Comparison of ENCODE assay signal across 1 cellular context in the genomic region with DNA sequence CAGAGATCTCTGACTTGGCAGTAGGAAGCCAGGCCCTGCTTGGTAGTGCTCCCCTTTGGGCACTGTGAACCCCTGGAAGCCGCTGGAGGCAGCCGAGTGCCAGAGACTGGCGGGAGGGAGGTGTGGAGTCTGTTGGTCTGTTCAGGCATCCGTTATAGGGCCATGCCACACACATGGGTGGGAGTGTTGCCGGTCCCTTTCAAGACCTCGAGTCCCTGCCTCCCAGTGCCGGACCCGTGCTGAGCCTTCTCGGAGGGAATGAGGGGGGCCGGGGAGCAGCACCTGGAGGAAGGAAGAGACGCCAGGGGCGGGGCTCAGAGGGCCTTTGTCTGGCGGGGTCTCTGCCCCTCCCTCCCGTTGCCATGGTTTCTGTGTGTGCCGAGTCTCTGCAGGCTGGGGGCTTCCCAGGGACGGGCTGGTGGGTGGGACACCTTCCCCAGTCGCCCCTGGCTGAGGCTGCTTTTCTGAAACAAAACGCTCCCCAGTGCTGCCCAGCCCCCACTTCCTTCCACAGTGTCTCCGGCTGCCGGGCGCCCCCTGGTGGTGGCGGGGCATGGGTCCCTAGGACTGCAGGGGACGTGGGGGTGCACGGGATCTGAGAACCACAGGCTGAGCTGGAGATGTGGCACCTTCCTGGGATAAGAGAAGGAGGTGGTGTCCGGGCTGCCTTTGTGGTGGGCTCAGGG.
TF ChIP-seq lines count a peak whose summit lies in the region.

No MANE protein-coding gene starts in this region.

TF ChIP-seq in K562, 482 proteins besides CTCF, POLR2A, EP300 and RAD21 (continued from another document and continues in another):
- TF ChIP-seq, protein P1, sequence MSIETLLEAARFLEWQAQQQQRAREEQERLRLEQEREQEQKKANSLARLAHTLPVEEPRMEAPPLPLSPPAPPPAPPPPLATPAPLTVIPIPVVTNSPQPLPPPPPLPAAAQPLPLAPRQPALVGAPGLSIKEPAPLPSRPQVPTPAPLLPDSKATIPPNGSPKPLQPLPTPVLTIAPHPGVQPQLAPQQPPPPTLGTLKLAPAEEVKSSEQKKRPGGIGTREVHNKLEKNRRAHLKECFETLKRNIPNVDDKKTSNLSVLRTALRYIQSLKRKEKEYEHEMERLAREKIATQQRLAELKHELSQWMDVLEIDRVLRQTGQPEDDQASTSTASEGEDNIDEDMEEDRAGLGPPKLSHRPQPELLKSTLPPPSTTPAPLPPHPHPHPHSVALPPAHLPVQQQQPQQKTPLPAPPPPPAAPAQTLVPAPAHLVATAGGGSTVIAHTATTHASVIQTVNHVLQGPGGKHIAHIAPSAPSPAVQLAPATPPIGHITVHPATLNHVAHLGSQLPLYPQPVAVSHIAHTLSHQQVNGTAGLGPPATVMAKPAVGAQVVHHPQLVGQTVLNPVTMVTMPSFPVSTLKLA (conservative IDR thresholded peaks at IDR 0.05) = peak; percentile 46 to 62; a peak in 2 of 4 replicates
- TF ChIP-seq RBFOX2 (IDR thresholded peaks at IDR 0.05; ENCODE audit: low read depth, low read length) = peak; percentile 72
- TF ChIP-seq FIP1L1 (IDR thresholded peaks at IDR 0.05; ENCODE audit: low read depth, low read length, poor library complexity, severe bottlenecking) = peak; percentile 57
- TF ChIP-seq DDX20 (tag; IDR thresholded peaks at IDR 0.05; ENCODE audit: low read depth) = no peak
- no peak for TF ChIP-seq KLF13 (tag; IDR thresholded peaks at IDR 0.05; ENCODE audit: borderline replicate concordance, low read depth)
- TF ChIP-seq, protein P2, sequence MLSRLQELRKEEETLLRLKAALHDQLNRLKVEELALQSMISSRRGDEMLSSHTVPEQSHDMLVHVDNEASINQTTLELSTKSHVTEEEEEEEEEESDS (CRISPR knock-in tag; IDR thresholded peaks at IDR 0.05) = no peak
- TF ChIP-seq, protein P3, sequence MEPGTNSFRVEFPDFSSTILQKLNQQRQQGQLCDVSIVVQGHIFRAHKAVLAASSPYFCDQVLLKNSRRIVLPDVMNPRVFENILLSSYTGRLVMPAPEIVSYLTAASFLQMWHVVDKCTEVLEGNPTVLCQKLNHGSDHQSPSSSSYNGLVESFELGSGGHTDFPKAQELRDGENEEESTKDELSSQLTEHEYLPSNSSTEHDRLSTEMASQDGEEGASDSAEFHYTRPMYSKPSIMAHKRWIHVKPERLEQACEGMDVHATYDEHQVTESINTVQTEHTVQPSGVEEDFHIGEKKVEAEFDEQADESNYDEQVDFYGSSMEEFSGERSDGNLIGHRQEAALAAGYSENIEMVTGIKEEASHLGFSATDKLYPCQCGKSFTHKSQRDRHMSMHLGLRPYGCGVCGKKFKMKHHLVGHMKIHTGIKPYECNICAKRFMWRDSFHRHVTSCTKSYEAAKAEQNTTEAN (CRISPR knock-in tag; IDR thresholded peaks at IDR 0.05) = 0 out of 2 replicates have a peak, but pooled peaks have one; percentile 42
- TF ChIP-seq SMAD3 (CRISPR knock-in tag; conservative IDR thresholded peaks at IDR 0.05) = 0 out of 2 replicates have a peak, but pooled peaks have one; percentile 30
- peak; percentile 43 for TF ChIP-seq ETV1 (tag; conservative IDR thresholded peaks at IDR 0.05; ENCODE audit: low read depth)
- TF ChIP-seq, protein P4, sequence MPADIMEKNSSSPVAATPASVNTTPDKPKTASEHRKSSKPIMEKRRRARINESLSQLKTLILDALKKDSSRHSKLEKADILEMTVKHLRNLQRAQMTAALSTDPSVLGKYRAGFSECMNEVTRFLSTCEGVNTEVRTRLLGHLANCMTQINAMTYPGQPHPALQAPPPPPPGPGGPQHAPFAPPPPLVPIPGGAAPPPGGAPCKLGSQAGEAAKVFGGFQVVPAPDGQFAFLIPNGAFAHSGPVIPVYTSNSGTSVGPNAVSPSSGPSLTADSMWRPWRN (IDR thresholded peaks at IDR 0.05; ENCODE audit: low read depth) = no peak
- peak; percentile 23; the same call in 1 of the 2 replicates for TF ChIP-seq JUND (IDR thresholded peaks at IDR 0.05; ENCODE audit: borderline replicate concordance, low read depth, low read length)
- TF ChIP-seq JUND (tag; IDR thresholded peaks at IDR 0.05; ENCODE audit: borderline replicate concordance, low read depth, low read length) = no peak; the same call in 2 of the 3 replicates
- TF ChIP-seq ZNF75A (CRISPR knock-in tag; IDR thresholded peaks at IDR 0.05) = no peak
- TF ChIP-seq, protein P5, sequence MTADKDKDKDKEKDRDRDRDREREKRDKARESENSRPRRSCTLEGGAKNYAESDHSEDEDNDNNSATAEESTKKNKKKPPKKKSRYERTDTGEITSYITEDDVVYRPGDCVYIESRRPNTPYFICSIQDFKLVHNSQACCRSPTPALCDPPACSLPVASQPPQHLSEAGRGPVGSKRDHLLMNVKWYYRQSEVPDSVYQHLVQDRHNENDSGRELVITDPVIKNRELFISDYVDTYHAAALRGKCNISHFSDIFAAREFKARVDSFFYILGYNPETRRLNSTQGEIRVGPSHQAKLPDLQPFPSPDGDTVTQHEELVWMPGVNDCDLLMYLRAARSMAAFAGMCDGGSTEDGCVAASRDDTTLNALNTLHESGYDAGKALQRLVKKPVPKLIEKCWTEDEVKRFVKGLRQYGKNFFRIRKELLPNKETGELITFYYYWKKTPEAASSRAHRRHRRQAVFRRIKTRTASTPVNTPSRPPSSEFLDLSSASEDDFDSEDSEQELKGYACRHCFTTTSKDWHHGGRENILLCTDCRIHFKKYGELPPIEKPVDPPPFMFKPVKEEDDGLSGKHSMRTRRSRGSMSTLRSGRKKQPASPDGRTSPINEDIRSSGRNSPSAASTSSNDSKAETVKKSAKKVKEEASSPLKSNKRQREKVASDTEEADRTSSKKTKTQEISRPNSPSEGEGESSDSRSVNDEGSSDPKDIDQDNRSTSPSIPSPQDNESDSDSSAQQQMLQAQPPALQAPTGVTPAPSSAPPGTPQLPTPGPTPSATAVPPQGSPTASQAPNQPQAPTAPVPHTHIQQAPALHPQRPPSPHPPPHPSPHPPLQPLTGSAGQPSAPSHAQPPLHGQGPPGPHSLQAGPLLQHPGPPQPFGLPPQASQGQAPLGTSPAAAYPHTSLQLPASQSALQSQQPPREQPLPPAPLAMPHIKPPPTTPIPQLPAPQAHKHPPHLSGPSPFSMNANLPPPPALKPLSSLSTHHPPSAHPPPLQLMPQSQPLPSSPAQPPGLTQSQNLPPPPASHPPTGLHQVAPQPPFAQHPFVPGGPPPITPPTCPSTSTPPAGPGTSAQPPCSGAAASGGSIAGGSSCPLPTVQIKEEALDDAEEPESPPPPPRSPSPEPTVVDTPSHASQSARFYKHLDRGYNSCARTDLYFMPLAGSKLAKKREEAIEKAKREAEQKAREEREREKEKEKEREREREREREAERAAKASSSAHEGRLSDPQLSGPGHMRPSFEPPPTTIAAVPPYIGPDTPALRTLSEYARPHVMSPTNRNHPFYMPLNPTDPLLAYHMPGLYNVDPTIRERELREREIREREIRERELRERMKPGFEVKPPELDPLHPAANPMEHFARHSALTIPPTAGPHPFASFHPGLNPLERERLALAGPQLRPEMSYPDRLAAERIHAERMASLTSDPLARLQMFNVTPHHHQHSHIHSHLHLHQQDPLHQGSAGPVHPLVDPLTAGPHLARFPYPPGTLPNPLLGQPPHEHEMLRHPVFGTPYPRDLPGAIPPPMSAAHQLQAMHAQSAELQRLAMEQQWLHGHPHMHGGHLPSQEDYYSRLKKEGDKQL (CRISPR knock-in tag; IDR thresholded peaks at IDR 0.05; ENCODE audit: borderline replicate concordance) = no peak
- 0 out of 2 replicates have a peak, but pooled peaks have one; percentile 27 for TF ChIP-seq ETV5 (CRISPR knock-in tag; IDR thresholded peaks at IDR 0.05; ENCODE audit: low read depth)
- no peak for TF ChIP-seq HMG20A (CRISPR knock-in tag; conservative IDR thresholded peaks at IDR 0.05)
- TF ChIP-seq SPI1 (IDR thresholded peaks at IDR 0.05; ENCODE audit: borderline replicate concordance, low read depth, low read length) = peak; percentile 79
- no peak for TF ChIP-seq ZNF12 (CRISPR knock-in tag; IDR thresholded peaks at IDR 0.05)
- TF ChIP-seq, protein P6, sequence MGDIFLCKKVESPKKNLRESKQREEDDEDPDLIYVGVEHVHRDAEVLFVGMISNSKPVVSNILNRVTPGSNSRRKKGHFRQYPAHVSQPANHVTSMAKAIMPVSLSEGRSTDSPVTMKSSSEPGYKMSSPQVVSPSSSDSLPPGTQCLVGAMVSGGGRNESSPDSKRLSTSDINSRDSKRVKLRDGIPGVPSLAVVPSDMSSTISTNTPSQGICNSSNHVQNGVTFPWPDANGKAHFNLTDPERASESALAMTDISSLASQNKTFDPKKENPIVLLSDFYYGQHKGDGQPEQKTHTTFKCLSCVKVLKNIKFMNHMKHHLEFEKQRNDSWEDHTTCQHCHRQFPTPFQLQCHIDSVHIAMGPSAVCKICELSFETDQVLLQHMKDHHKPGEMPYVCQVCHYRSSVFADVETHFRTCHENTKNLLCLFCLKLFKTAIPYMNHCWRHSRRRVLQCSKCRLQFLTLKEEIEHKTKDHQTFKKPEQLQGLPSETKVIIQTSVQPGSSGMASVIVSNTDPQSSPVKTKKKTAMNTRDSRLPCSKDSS (IDR thresholded peaks at IDR 0.05; ENCODE audit: low read depth, partially characterized antibody) = no peak
- TF ChIP-seq, protein P7, sequence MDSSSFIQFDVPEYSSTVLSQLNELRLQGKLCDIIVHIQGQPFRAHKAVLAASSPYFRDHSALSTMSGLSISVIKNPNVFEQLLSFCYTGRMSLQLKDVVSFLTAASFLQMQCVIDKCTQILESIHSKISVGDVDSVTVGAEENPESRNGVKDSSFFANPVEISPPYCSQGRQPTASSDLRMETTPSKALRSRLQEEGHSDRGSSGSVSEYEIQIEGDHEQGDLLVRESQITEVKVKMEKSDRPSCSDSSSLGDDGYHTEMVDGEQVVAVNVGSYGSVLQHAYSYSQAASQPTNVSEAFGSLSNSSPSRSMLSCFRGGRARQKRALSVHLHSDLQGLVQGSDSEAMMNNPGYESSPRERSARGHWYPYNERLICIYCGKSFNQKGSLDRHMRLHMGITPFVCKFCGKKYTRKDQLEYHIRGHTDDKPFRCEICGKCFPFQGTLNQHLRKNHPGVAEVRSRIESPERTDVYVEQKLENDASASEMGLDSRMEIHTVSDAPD (CRISPR knock-in tag; IDR thresholded peaks at IDR 0.05) = no peak
- no peak for TF ChIP-seq ZFPM2 (CRISPR knock-in tag; IDR thresholded peaks at IDR 0.05)
- TF ChIP-seq CTBP1 (IDR thresholded peaks at IDR 0.05; ENCODE audit: borderline replicate concordance) = peak; percentile 39; the same call in 1 of the 2 replicates
- TF ChIP-seq ESRRA (IDR thresholded peaks at IDR 0.05; ENCODE audit: borderline replicate concordance, low read depth) = no peak
- TF ChIP-seq TEAD2 (tag; IDR thresholded peaks at IDR 0.05) = no peak
- TF ChIP-seq, protein P8, sequence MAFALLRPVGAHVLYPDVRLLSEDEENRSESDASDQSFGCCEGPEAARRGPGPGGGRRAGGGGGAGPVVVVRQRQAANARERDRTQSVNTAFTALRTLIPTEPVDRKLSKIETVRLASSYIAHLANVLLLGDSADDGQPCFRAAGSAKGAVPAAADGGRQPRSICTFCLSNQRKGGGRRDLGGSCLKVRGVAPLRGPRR (CRISPR knock-in tag; IDR thresholded peaks at IDR 0.05) = no peak
- TF ChIP-seq PHF21A (IDR thresholded peaks at IDR 0.05; ENCODE audit: borderline replicate concordance, low read depth) = 0 out of 2 replicates have a peak, but pooled peaks have one; percentile 12
- TF ChIP-seq ZNF143 (CRISPR knock-in tag; IDR thresholded peaks at IDR 0.05) = no peak
- peak; percentile 55; the same call in 1 of the 2 replicates for TF ChIP-seq SP1 (CRISPR knock-in tag; IDR thresholded peaks at IDR 0.05)
- TF ChIP-seq, protein P9, sequence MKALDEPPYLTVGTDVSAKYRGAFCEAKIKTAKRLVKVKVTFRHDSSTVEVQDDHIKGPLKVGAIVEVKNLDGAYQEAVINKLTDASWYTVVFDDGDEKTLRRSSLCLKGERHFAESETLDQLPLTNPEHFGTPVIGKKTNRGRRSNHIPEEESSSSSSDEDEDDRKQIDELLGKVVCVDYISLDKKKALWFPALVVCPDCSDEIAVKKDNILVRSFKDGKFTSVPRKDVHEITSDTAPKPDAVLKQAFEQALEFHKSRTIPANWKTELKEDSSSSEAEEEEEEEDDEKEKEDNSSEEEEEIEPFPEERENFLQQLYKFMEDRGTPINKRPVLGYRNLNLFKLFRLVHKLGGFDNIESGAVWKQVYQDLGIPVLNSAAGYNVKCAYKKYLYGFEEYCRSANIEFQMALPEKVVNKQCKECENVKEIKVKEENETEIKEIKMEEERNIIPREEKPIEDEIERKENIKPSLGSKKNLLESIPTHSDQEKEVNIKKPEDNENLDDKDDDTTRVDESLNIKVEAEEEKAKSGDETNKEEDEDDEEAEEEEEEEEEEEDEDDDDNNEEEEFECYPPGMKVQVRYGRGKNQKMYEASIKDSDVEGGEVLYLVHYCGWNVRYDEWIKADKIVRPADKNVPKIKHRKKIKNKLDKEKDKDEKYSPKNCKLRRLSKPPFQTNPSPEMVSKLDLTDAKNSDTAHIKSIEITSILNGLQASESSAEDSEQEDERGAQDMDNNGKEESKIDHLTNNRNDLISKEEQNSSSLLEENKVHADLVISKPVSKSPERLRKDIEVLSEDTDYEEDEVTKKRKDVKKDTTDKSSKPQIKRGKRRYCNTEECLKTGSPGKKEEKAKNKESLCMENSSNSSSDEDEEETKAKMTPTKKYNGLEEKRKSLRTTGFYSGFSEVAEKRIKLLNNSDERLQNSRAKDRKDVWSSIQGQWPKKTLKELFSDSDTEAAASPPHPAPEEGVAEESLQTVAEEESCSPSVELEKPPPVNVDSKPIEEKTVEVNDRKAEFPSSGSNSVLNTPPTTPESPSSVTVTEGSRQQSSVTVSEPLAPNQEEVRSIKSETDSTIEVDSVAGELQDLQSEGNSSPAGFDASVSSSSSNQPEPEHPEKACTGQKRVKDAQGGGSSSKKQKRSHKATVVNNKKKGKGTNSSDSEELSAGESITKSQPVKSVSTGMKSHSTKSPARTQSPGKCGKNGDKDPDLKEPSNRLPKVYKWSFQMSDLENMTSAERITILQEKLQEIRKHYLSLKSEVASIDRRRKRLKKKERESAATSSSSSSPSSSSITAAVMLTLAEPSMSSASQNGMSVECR (CRISPR knock-in tag; IDR thresholded peaks at IDR 0.05) = 0 out of 2 replicates have a peak, but pooled peaks have one; percentile 46
- peak; percentile 81 for TF ChIP-seq BRD9 (IDR thresholded peaks at IDR 0.05; ENCODE audit: low read depth, partially characterized antibody)
- TF ChIP-seq DPF2 (IDR thresholded peaks at IDR 0.05) = peak; percentile 48
- peak; percentile 87 for TF ChIP-seq SMC3 (conservative IDR thresholded peaks at IDR 0.05; ENCODE audit: insufficient read depth, low read depth, low read length)
- TF ChIP-seq, protein P10, sequence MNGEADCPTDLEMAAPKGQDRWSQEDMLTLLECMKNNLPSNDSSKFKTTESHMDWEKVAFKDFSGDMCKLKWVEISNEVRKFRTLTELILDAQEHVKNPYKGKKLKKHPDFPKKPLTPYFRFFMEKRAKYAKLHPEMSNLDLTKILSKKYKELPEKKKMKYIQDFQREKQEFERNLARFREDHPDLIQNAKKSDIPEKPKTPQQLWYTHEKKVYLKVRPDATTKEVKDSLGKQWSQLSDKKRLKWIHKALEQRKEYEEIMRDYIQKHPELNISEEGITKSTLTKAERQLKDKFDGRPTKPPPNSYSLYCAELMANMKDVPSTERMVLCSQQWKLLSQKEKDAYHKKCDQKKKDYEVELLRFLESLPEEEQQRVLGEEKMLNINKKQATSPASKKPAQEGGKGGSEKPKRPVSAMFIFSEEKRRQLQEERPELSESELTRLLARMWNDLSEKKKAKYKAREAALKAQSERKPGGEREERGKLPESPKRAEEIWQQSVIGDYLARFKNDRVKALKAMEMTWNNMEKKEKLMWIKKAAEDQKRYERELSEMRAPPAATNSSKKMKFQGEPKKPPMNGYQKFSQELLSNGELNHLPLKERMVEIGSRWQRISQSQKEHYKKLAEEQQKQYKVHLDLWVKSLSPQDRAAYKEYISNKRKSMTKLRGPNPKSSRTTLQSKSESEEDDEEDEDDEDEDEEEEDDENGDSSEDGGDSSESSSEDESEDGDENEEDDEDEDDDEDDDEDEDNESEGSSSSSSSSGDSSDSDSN (IDR thresholded peaks at IDR 0.05; ENCODE audit: borderline replicate concordance in 1 of 2, low read depth in 2 of 2, low read length in 2 of 2) = no peak
